ENCODE assay signal across 13 cellular contexts in genomic region chr17:9350083-9350482, GRCh38.
DNase-seq lines count a peak whose midpoint lies in the region; TF ChIP-seq lines count a peak whose summit lies in the region.
"Had no signal": no experiment of that assay in that cellular context is flagged by ENCODE, and none has a peak within 500 bp of the region (broad histone marks: within the 10 kb centered on the region; RNA-seq: fewer than 3 reads in every experiment).

No MANE protein-coding gene starts in this region.

- H3K4me1 Mint-ChIP-seq in chondrocyte (ENCODE audit: low read depth), result peaks cover 17% of the 10 kb centered on the region
- no peaks in the 10 kb centered on the region for H3K4me1 Mint-ChIP-seq in neural crest cell

- TF ChIP-seq CTCF in NB4 (IDR thresholded peaks at IDR 0.05; ENCODE audit: low read depth, low read length) (no peak), chondrocyte (IDR thresholded peaks at IDR 0.05) (no peak), neural crest cell (conservative IDR thresholded peaks at IDR 0.05) (no peak), uterus (IDR thresholded peaks at IDR 0.05) (no peak), transverse colon (IDR thresholded peaks at IDR 0.05) (no peak)

- in situ Hi-C loops in transverse colon (cut with MboI; ENCODE audit: low pct_ligation_motif_present in 1 of 4, low pct_unique_long_range_greater_than_20kb in 1 of 4, low sequenced_read_pairs in 3 of 4), result no loop called here

- H3K9me3 ChIP-seq in uterus (no peaks in the 10 kb centered on the region), transverse colon (no peaks in the 10 kb centered on the region)
- H3K9me3 ChIP-seq: vagina had no signal

- peak overlapping the region; percentile 14 for H3K27ac Mint-ChIP-seq in chondrocyte (ENCODE audit: unreplicated experiment)
- peak overlapping the region; percentile 12 for H3K27ac Mint-ChIP-seq in neural crest cell (ENCODE audit: unreplicated experiment)

- peak; percentile 93 for DNase-seq in GM03348 (ENCODE audit: low spot score)
- peak; percentile 19 for DNase-seq in NB4 (ENCODE audit: low read depth)
- no peak for DNase-seq in chondrocyte (ENCODE audit: low spot score)
- DNase-seq in neural crest cell (ENCODE audit: low read depth, low spot score), result no peak
- no peak for DNase-seq in iPS-NIHi11 (ENCODE audit: low spot score)
- DNase-seq in uterus, result no peak
- DNase-seq in transverse colon, result no peak
- no peak for DNase-seq in NCI-H774 (lab: John Stamatoyannopoulos, UW)
- DNase-seq: activated CD4-positive, alpha-beta T cell treated with anti-CD3 and anti-CD28 coated beads for 48 hours; activated gamma-delta T cell treated with Interleukin-2 at 50 U/mL for 16 hours; DMS153; small intestine had no signal

- no peak for TF ChIP-seq EP300 in transverse colon (IDR thresholded peaks at IDR 0.05; ENCODE audit: low read depth)

- WGBS in transverse colon (ENCODE audit: low coverage in 1 of 2), 2 donors, result 86 to 95% methylated on average over 4 to 6 of the region's 6 CpGs

- TF ChIP-seq POLR2A in NB4 (IDR thresholded peaks at IDR 0.05; ENCODE audit: extremely low read depth, insufficient read length) (no peak), uterus (IDR thresholded peaks at IDR 0.05) (no peak), transverse colon (IDR thresholded peaks at IDR 0.05) (no peak)

- H3K36me3 Mint-ChIP-seq in chondrocyte (ENCODE audit: low read depth) (peaks cover 2% of the 10 kb centered on the region), neural crest cell (ENCODE audit: low read depth) (peaks cover 3% of the 10 kb centered on the region)

- H3K4me3 ChIP-seq in NB4 (ENCODE audit: low read depth, low read length), result no peak overlapping the region
- no peak overlapping the region for H3K4me3 ChIP-seq in uterus
- H3K4me3 ChIP-seq in transverse colon, result no peak overlapping the region
- H3K4me3 ChIP-seq: vagina had no signal

- no peaks in the 10 kb centered on the region for H3K27me3 ChIP-seq in uterus
- H3K27me3 ChIP-seq in transverse colon, result no peaks in the 10 kb centered on the region
- H3K27me3 ChIP-seq: vagina had no signal

- H3K9me3 Mint-ChIP-seq in chondrocyte (ENCODE audit: low read depth) (no peaks in the 10 kb centered on the region), neural crest cell (peaks cover 2% of the 10 kb centered on the region)

- H3K36me3 ChIP-seq in uterus (no peaks in the 10 kb centered on the region), transverse colon (no peaks in the 10 kb centered on the region)
- H3K36me3 ChIP-seq: vagina had no signal

- H3K27me3 Mint-ChIP-seq in chondrocyte (ENCODE audit: low read depth), result no peaks in the 10 kb centered on the region
- no peaks in the 10 kb centered on the region for H3K27me3 Mint-ChIP-seq in neural crest cell (ENCODE audit: low read depth)

- H3K4me3 Mint-ChIP-seq in chondrocyte (ENCODE audit: unreplicated experiment) (no peak overlapping the region), neural crest cell (no peak overlapping the region)

- no peaks in the 10 kb centered on the region for H3K4me1 ChIP-seq in uterus
- no peaks in the 10 kb centered on the region for H3K4me1 ChIP-seq in transverse colon
- H3K4me1 ChIP-seq: vagina had no signal

- intact Hi-C loops in uterus (cut with DNase I; ENCODE audit: low total_unique reads), result no loop called here
- intact Hi-C loops in transverse colon (cut with DNase I; ENCODE audit: low total_unique reads), result no loop called here

- H3K27ac ChIP-seq in uterus, result no peak overlapping the region
- no peak overlapping the region for H3K27ac ChIP-seq in transverse colon
- H3K27ac ChIP-seq: vagina had no signal

Comparison
In these comparisons a context has a peak if more than half of its experiments do, and no peak if none do; other contexts are left out.
1. DNase-seq: peak in GM03348 (single experiment) and NB4 (single experiment); none in chondrocyte (single experiment), neural crest cell (single experiment), iPS-NIHi11 (single experiment), uterus (0 of 2), transverse colon (single experiment) and NCI-H774 (single experiment).